Comparison of ENCODE assay signal across 8 cellular contexts in genomic region chr4:4859010-4859798, GRCh38. TPM values are rescaled to one million over a fixed set of nuclear protein-coding genes. Genes with fewer than 3 reads are reported as not detected.
DNase-seq lines count a peak whose midpoint lies in the region; ATAC-seq, FAIRE-seq and TF ChIP-seq lines count a peak whose summit lies in the region.

TSS of gene MSX1 (plus strand) at chr4:4859665. CDS start at chr4:4859900, 235 bp downstream.

- H3K9ac ChIP-seq in Karpas-422 (ENCODE audit: low read length), result peak within 1 kb of the TSS; percentile 72
- H3K9ac ChIP-seq in HepG2 (ENCODE audit: insufficient read depth, low read depth, low read length), result peak within 1 kb of the TSS; percentile 93

- TF ChIP-seq RAD21 in HepG2 (CRISPR knock-in tag; IDR thresholded peaks at IDR 0.05), result peak; percentile 55; the same call in 1 of the 2 replicates

- H3K27me3 Mint-ChIP-seq in GM23338 (ENCODE audit: insufficient read depth, low read depth, poor library complexity) (peaks cover 90% of the 10 kb centered on the region), T-cell (peaks cover 69 to 83% of the 10 kb centered on the region in 2 donors)

- peak; percentile 75 for ATAC-seq in GM23338
- peak; percentile 46 to 78 (median 61) for ATAC-seq in T-cell (replicated peaks in 1 of 4)
- peak; percentile 94 for ATAC-seq in HepG2

- intact Hi-C loops in dorsolateral prefrontal cortex (cut with DNase I), result loop anchor here (5.0 to 10.0 kb wide), 2 partner anchors 97 to 374 kb away; no protein-coding TSS in a partner anchor
- intact Hi-C loops in HepG2 (cut with micrococcal nuclease; ENCODE audit: unreplicated experiment), result loop anchor here (2.0 kb wide), 1 partner anchor 218 kb away; no protein-coding TSS in a partner anchor

- TF ChIP-seq CTCF in GM23338 (conservative IDR thresholded peaks at IDR 0.05; ENCODE audit: low read depth in 2 of 2), result no peak
- TF ChIP-seq CTCF in dorsolateral prefrontal cortex (IDR thresholded peaks at IDR 0.05 in 54 of 56, conservative IDR thresholded peaks at IDR 0.05 in 2 of 56; ENCODE audit: low read depth in 1 of 56, partially characterized antibody in 56 of 56), result peak in 2 of 56 donors; percentile 13 to 20
- TF ChIP-seq CTCF in HepG2 (CRISPR knock-in tag; IDR thresholded peaks at IDR 0.05), result no peak; the same call in 1 of the 2 replicates

- H2AFZ ChIP-seq in GM23338 (no peak within 1 kb of the TSS), Karpas-422 (ENCODE audit: low read length) (0 out of 2 replicates have a peak within 1 kb of the TSS, but pooled peaks have one; percentile 12), HepG2 (ENCODE audit: low read length) (peak within 1 kb of the TSS; percentile 49)

- H3K27ac ChIP-seq in GM23338 (ENCODE audit: low read depth), result no peak within 1 kb of the TSS
- H3K27ac ChIP-seq in Karpas-422 (ENCODE audit: low read length), result no peak within 1 kb of the TSS
- H3K27ac ChIP-seq in dorsolateral prefrontal cortex, result peak within 1 kb of the TSS in 39 of 59 donors; percentile 2 to 88 (median 59)
- peak within 1 kb of the TSS; percentile 78 for H3K27ac ChIP-seq in HepG2 (ENCODE audit: extremely low read length, insufficient read depth, low read length)

- H3K9me2 ChIP-seq in GM23338 (ENCODE audit: insufficient read depth) (no peaks in the 10 kb centered on the region), Karpas-422 (replicated peaks; ENCODE audit: insufficient read depth, low read length) (no peaks in the 10 kb centered on the region)

- TF ChIP-seq EP300 in HepG2 (IDR thresholded peaks at IDR 0.05; ENCODE audit: low read depth in 2 of 2, low read length in 2 of 2) (no peak), HepG2 (CRISPR knock-in tag; IDR thresholded peaks at IDR 0.05; ENCODE audit: borderline replicate concordance) (no peak)

- H3K27me3 ChIP-seq in GM23338 (ENCODE audit: insufficient read depth) (peaks cover 96% of the 10 kb centered on the region), Karpas-422 (ENCODE audit: low read length) (no peaks in the 10 kb centered on the region), dorsolateral prefrontal cortex (peaks cover 10 to 100% (median 91%) of the 10 kb centered on the region in 45 donors), HepG2 (ENCODE audit: control insufficient read depth in 1 of 2, insufficient read depth in 2 of 2, low read length in 2 of 2) (no peaks in the 10 kb centered on the region; a peak in 1 of 5 replicates)

- H3K4me3 ChIP-seq in GM23338 (peak within 1 kb of the TSS; percentile 54), Karpas-422 (ENCODE audit: low read length) (peak within 1 kb of the TSS; percentile 74), dorsolateral prefrontal cortex (peak within 1 kb of the TSS; percentile 50 to 81 (median 67)), HepG2 (replicated peaks in 1 of 3; ENCODE audit: insufficient read depth in 1 of 3, low read depth in 2 of 3, low read length in 3 of 3) (peak within 1 kb of the TSS; percentile 86 to 98 (median 97))

- 20% methylated on average over 5 of the region's 49 CpGs for WGBS in HepG2 (ENCODE audit: low lambda C conversion rate)

- CTCF ChIA-PET in T-cell (lab: Charles Lee) (no interaction called here), HepG2 (lab: Yijun Ruan, JAX; ENCODE audit: low intra/inter-chr PET ratio, low total read pairs) (no interaction called here)

- peaks cover 51% of the 10 kb centered on the region for H3K4me1 Mint-ChIP-seq in GM23338
- H3K4me1 Mint-ChIP-seq in T-cell, result peaks cover 40 to 52% (median 46%) of the 10 kb centered on the region in 3 donors

- no peaks in the 10 kb centered on the region for H3K36me3 ChIP-seq in GM23338 (ENCODE audit: insufficient read depth)
- H3K36me3 ChIP-seq in Karpas-422 (ENCODE audit: insufficient read depth, low read length), result no peaks in the 10 kb centered on the region
- H3K36me3 ChIP-seq in HepG2 (replicated peaks in 1 of 2; ENCODE audit: control insufficient read depth in 1 of 2, insufficient read depth in 2 of 2, low read length in 2 of 2), result peaks cover 4 to 16% of the 10 kb centered on the region in 2 experiments; a peak in 4 of 5 replicates

- H4K20me1 ChIP-seq in GM23338 (replicated peaks; ENCODE audit: insufficient read depth) (peaks cover 64% of the 10 kb centered on the region), Karpas-422 (ENCODE audit: insufficient read depth, low read depth, low read length) (no peaks in the 10 kb centered on the region), HepG2 (ENCODE audit: insufficient read depth, low read length) (peaks cover 10% of the 10 kb centered on the region; the same call in 1 of the 2 replicates)

- peak; percentile 37 for FAIRE-seq in HepG2 (lab: Jason Lieb, UNC)

- H3K4me1 ChIP-seq in GM23338 (ENCODE audit: insufficient read depth), result peaks cover 48% of the 10 kb centered on the region
- H3K4me1 ChIP-seq in Karpas-422 (ENCODE audit: low read length), result peaks cover 5% of the 10 kb centered on the region; the same call in 1 of the 2 replicates
- H3K4me1 ChIP-seq in HepG2 (ENCODE audit: insufficient read depth, low read length), result peaks cover 13% of the 10 kb centered on the region

- POLR2A ChIA-PET in T-cell (lab: Charles Lee), result no interaction called here
- POLR2A ChIA-PET in HepG2 (lab: Yijun Ruan, JAX), result interaction anchor here (0.7 to 2.3 kb wide), 3 partner anchors 23 to 165 kb away, joined by 4 to 6 read pairs (median 4); no protein-coding TSS in a partner anchor

- H3F3A ChIP-seq in GM23338 (replicated peaks; ENCODE audit: low read depth), result peaks cover 38% of the 10 kb centered on the region

- in situ Hi-C loops in HepG2 (cut with HindIII; ENCODE audit: extremely low pct_ligation_motif_present, low pct_unique_long_range_greater_than_20kb), result loop anchor here (5.0 kb wide), 1 partner anchor 167 kb away; no protein-coding TSS in a partner anchor

- H3K9me3 ChIP-seq in Karpas-422 (ENCODE audit: low read length) (no peaks in the 10 kb centered on the region), HepG2 (ENCODE audit: low read length) (no peaks in the 10 kb centered on the region)

- H3K4me2 ChIP-seq in GM23338 (peak within 1 kb of the TSS; percentile 80), Karpas-422 (ENCODE audit: low read depth, low read length, poor library complexity, severe bottlenecking) (peak within 1 kb of the TSS; percentile 82), HepG2 (ENCODE audit: low read depth, low read length) (peak within 1 kb of the TSS; percentile 89)

- no peaks in the 10 kb centered on the region for H3K79me2 ChIP-seq in GM23338 (replicated peaks; ENCODE audit: insufficient read depth)
- H3K79me2 ChIP-seq in Karpas-422 (ENCODE audit: low read length), result no peaks in the 10 kb centered on the region; the same call in 1 of the 2 replicates
- H3K79me2 ChIP-seq in HepG2 (ENCODE audit: insufficient read depth, low read length), result peaks cover 14% of the 10 kb centered on the region

- H3K36me3 Mint-ChIP-seq in GM23338 (ENCODE audit: low read depth) (no peaks in the 10 kb centered on the region), T-cell (no peaks in the 10 kb centered on the region)

- peak; percentile 43 for DNase-seq in SKM-1 treated with dmso at 0.1 percent for 144 hours (lab: John Stamatoyannopoulos, UW; ENCODE audit: unreplicated experiment)
- no peak for DNase-seq in SKM-1 (lab: John Stamatoyannopoulos, UW; ENCODE audit: unreplicated experiment)
- DNase-seq in GM23338 (ENCODE audit: low spot score), result peak; percentile 95
- peak; percentile 90 for DNase-seq in Karpas-422
- DNase-seq in T-cell, result peak in 5 of 34 experiments; percentile 5 to 20 (median 19)
- peak; percentile 52 to 87 (median 78) for DNase-seq in dorsolateral prefrontal cortex
- peak; percentile 81 for DNase-seq in HepG2 (ENCODE audit: low spot score)
- peak; percentile 20 for DNase-seq in stimulated activated CD4-positive, alpha-beta T cell treated with anti-CD3 and anti-CD28 coated beads, Interleukin-2, amount 100 ng/mL, for 4 hours (ENCODE audit: low read depth)

- H3K4me3 Mint-ChIP-seq in GM23338, result peak within 1 kb of the TSS; percentile 67
- peak within 1 kb of the TSS; percentile 73 to 79 (median 77) for H3K4me3 Mint-ChIP-seq in T-cell

- H3K9me3 Mint-ChIP-seq in GM23338 (peaks cover 8% of the 10 kb centered on the region), T-cell (no peaks in the 10 kb centered on the region)

- peak; percentile 90 to 96 for TF ChIP-seq POLR2A in HepG2 (IDR thresholded peaks at IDR 0.05; ENCODE audit: insufficient read depth in 1 of 2, low read depth in 2 of 2, low read length in 2 of 2)

- H3K27ac Mint-ChIP-seq in GM23338 (no peak within 1 kb of the TSS), T-cell (peak within 1 kb of the TSS in 1 of 2 donors; percentile 63)

- BruUV-seq in HepG2 (replicated peaks; lab: Mats Ljungman, UMichigan), result TSS peak; percentile 74

TF ChIP-seq in HepG2, 621 proteins besides CTCF, POLR2A, EP300 and RAD21 (continues in another document):
- peak; percentile 94 for TF ChIP-seq ZFY (CRISPR knock-in tag; IDR thresholded peaks at IDR 0.05)

RNA-seq across cellular contexts. Expression of gene MSX1, which starts in this region (rescaled TPM):
- total RNA-seq in GM23338 (2014; rRNA removed; shearing (Covaris generic)), result not detected in 2 replicates
- polyA plus RNA-seq in GM23338 (2016; fragmentation: Nextera tagmentation; extraction: Ambion mirVana) (0.40 and 0.61 TPM in 2 replicates), HepG2 (2011; rRNA removed) (12.1 and 15.2 TPM in 2 replicates)
- total RNA-seq in Karpas-422 (2014; rRNA removed; shearing (Covaris generic); ENCODE audit: low replicate concordance), result 4.5 and 10.2 TPM in 2 replicates
- total RNA-seq in T-cell (not detected), dorsolateral prefrontal cortex (10 to 100 TPM in 28 of 120 experiments, 1 to 10 TPM in 92; 1.9 to 28.3 (median 6.8) TPM), HepG2 (2016; rRNA removed; fragmentation: Illumina TruSeq; extraction: Trizol) (13.8 and 14.9 TPM in 2 replicates)
- 6.3 and 10.9 TPM in 2 replicates for total RNA-seq in HepG2 (2016; cell fraction: cytosol; rRNA removed; fragmentation: Illumina TruSeq; extraction: Trizol; ENCODE audit: low read depth)
- 14.0 and 15.0 TPM in 2 replicates for total RNA-seq in HepG2 (2016; cell fraction: insoluble cytoplasmic fraction; rRNA removed; fragmentation: Illumina TruSeq; extraction: Trizol)
- 19.1 and 23.9 TPM in 2 replicates for total RNA-seq in HepG2 (2016; cell fraction: membrane; rRNA removed; fragmentation: Illumina TruSeq; extraction: Trizol)
- 5.4 and 9.8 TPM in 2 replicates for total RNA-seq in HepG2 (2016; cell fraction: nucleus; rRNA removed; fragmentation: Illumina TruSeq; extraction: Trizol)
- polyA plus RNA-seq in HepG2 (2011; cell fraction: cytosol; rRNA removed), result 8.4 and 14.6 TPM in 2 replicates
- 17.5 and 22.0 TPM in 2 replicates for polyA plus RNA-seq in HepG2 (2011; cell fraction: nucleus; rRNA removed)
- polyA plus RNA-seq in HepG2 (2012), result 8.0 and 8.9 TPM in 2 replicates
- 8.3 and 12.3 TPM in 2 replicates for polyA plus RNA-seq in HepG2 (2016; cell fraction: cytosol; fragmentation: Illumina TruSeq; extraction: Trizol; ENCODE audit: low read depth)
- polyA plus RNA-seq in HepG2 (2016; cell fraction: insoluble cytoplasmic fraction; fragmentation: Illumina TruSeq; extraction: Trizol; ENCODE audit: low read depth), result 16.8 and 17.9 TPM in 2 replicates
- 19.5 and 22.1 TPM in 2 replicates for polyA plus RNA-seq in HepG2 (2016; cell fraction: membrane; fragmentation: Illumina TruSeq; extraction: Trizol; ENCODE audit: low read depth)
- polyA plus RNA-seq in HepG2 (2016; cell fraction: nucleus; fragmentation: Illumina TruSeq; extraction: Trizol; ENCODE audit: insufficient read depth, low read depth), result 13.8 and 15.1 TPM in 2 replicates
- polyA minus RNA-seq in HepG2 (2011; rRNA and poly(A)+ RNA removed; ENCODE audit: low replicate concordance), result 0.58 and 6.7 TPM in 2 replicates
- polyA minus RNA-seq in HepG2 (2011; cell fraction: cytosol; rRNA and poly(A)+ RNA removed), result 3.3 and 5.9 TPM in 2 replicates
- polyA minus RNA-seq in HepG2 (2011; cell fraction: nucleus; rRNA and poly(A)+ RNA removed), result 3.1 and 4.0 TPM in 2 replicates

Comparison
In these comparisons a context has a peak if more than half of its experiments do, and no peak if none do; other contexts are left out.
1. Peak in DNase-seq, ATAC-seq, H3K4me3 ChIP-seq and H3K4me2 ChIP-seq in GM23338; RNA of the gene not detected or under 1 TPM.
2. Peak in ATAC-seq in T-cell; RNA of the gene not detected or under 1 TPM.
3. H3K27ac ChIP-seq: peak in dorsolateral prefrontal cortex (39 of 59) and HepG2 (single experiment); none in GM23338 (single experiment) and Karpas-422 (single experiment).
4. Peak in every context shown above with its lines, with median percentiles within 50 percentile points of each other: ATAC-seq, H3K4me2 ChIP-seq and H3K4me3 ChIP-seq.